ENCODE assay signal across 1 cellular context in the genomic region with DNA sequence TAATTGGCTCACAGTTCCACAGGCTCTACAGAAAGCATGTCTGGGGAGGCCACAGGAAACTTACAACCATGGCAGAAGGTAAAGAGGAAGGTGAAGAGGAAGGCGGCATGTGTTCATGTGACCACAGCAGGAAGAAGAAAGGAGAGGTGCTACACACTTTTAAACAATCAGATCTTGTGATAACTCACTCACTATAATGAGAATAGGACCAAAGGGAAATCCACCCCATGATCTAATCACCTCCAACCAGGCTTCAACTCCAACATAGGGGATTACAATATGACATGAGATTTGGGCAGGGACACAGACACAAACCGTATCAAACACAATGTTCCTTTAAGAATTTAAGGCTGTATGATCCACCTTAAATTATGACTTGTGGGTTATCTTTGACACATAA.
TF ChIP-seq lines count a peak whose summit lies in the region.

No MANE protein-coding gene starts in this region.

TF ChIP-seq in GM12878, 131 proteins besides CTCF, POLR2A, EP300 and RAD21:
- TF ChIP-seq, protein P1, sequence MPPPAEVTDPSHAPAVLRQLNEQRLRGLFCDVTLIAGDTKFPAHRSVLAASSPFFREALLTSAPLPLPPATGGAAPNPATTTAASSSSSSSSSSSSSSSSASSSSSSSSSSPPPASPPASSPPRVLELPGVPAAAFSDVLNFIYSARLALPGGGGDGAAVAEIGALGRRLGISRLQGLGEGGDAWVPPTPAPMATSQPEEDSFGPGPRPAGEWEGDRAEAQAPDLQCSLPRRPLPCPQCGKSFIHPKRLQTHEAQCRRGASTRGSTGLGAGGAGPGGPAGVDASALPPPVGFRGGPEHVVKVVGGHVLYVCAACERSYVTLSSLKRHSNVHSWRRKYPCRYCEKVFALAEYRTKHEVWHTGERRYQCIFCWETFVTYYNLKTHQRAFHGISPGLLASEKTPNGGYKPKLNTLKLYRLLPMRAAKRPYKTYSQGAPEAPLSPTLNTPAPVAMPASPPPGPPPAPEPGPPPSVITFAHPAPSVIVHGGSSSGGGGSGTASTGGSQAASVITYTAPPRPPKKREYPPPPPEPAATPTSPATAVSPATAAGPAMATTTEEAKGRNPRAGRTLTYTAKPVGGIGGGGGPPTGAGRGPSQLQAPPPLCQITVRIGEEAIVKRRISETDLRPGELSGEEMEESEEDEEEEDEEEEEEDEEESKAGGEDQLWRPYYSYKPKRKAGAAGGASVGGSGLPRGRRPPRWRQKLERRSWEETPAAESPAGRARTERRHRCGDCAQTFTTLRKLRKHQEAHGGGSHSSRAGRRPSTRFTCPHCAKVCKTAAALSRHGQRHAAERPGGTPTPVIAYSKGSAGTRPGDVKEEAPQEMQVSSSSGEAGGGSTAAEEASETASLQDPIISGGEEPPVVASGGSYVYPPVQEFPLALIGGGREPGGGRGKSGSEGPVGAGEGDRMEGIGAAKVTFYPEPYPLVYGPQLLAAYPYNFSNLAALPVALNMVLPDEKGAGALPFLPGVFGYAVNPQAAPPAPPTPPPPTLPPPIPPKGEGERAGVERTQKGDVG (CRISPR knock-in tag; IDR thresholded peaks at IDR 0.05), result no peak
- TF ChIP-seq NBN (IDR thresholded peaks at IDR 0.05), result no peak
- TF ChIP-seq, protein P2, sequence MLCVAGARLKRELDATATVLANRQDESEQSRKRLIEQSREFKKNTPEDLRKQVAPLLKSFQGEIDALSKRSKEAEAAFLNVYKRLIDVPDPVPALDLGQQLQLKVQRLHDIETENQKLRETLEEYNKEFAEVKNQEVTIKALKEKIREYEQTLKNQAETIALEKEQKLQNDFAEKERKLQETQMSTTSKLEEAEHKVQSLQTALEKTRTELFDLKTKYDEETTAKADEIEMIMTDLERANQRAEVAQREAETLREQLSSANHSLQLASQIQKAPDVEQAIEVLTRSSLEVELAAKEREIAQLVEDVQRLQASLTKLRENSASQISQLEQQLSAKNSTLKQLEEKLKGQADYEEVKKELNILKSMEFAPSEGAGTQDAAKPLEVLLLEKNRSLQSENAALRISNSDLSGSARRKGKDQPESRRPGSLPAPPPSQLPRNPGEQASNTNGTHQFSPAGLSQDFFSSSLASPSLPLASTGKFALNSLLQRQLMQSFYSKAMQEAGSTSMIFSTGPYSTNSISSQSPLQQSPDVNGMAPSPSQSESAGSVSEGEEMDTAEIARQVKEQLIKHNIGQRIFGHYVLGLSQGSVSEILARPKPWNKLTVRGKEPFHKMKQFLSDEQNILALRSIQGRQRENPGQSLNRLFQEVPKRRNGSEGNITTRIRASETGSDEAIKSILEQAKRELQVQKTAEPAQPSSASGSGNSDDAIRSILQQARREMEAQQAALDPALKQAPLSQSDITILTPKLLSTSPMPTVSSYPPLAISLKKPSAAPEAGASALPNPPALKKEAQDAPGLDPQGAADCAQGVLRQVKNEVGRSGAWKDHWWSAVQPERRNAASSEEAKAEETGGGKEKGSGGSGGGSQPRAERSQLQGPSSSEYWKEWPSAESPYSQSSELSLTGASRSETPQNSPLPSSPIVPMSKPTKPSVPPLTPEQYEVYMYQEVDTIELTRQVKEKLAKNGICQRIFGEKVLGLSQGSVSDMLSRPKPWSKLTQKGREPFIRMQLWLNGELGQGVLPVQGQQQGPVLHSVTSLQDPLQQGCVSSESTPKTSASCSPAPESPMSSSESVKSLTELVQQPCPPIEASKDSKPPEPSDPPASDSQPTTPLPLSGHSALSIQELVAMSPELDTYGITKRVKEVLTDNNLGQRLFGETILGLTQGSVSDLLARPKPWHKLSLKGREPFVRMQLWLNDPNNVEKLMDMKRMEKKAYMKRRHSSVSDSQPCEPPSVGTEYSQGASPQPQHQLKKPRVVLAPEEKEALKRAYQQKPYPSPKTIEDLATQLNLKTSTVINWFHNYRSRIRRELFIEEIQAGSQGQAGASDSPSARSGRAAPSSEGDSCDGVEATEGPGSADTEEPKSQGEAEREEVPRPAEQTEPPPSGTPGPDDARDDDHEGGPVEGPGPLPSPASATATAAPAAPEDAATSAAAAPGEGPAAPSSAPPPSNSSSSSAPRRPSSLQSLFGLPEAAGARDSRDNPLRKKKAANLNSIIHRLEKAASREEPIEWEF (IDR thresholded peaks at IDR 0.05; ENCODE audit: insufficient replicate concordance, low read depth, low read length), result no peak
- no peak for TF ChIP-seq SMC3 (IDR thresholded peaks at IDR 0.05; ENCODE audit: borderline replicate concordance, low read length)
- no peak for TF ChIP-seq CREM (IDR thresholded peaks at IDR 0.05; ENCODE audit: low read depth)
- TF ChIP-seq, protein P3, sequence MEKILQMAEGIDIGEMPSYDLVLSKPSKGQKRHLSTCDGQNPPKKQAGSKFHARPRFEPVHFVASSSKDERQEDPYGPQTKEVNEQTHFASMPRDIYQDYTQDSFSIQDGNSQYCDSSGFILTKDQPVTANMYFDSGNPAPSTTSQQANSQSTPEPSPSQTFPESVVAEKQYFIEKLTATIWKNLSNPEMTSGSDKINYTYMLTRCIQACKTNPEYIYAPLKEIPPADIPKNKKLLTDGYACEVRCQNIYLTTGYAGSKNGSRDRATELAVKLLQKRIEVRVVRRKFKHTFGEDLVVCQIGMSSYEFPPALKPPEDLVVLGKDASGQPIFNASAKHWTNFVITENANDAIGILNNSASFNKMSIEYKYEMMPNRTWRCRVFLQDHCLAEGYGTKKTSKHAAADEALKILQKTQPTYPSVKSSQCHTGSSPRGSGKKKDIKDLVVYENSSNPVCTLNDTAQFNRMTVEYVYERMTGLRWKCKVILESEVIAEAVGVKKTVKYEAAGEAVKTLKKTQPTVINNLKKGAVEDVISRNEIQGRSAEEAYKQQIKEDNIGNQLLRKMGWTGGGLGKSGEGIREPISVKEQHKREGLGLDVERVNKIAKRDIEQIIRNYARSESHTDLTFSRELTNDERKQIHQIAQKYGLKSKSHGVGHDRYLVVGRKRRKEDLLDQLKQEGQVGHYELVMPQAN (conservative IDR thresholded peaks at IDR 0.05), result no peak
- no peak for TF ChIP-seq TAF1 (IDR thresholded peaks at IDR 0.05; ENCODE audit: borderline replicate concordance, low read depth, low read length)
